In the genomic region with DNA sequence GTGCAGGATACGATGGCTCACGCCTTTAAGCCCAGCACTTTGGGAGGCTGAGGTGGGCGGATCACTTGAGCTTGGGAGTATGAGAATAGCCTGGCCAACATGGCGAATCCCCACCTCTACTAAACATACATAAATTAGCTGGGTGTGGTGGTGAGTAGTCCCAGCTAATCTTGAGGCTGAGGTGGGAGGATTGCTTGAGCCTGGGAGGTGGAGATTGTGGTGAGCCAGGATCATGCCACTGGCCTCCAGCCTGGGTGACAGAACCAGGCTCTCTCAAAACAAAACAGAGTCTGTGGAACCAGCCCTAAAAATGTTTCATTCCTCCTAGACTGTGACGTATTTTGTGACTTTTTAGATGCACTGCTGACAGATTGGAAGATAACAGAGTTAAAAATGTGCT, we compare ENCODE assay signal across 1 cellular context.
TF ChIP-seq lines count a peak whose summit lies in the region.

No MANE protein-coding gene starts in this region.

TF ChIP-seq in K562, 482 proteins besides CTCF, POLR2A, EP300 and RAD21:
- TF ChIP-seq, protein P1, sequence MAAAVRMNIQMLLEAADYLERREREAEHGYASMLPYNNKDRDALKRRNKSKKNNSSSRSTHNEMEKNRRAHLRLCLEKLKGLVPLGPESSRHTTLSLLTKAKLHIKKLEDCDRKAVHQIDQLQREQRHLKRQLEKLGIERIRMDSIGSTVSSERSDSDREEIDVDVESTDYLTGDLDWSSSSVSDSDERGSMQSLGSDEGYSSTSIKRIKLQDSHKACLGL (CRISPR knock-in tag; IDR thresholded peaks at IDR 0.05; ENCODE audit: borderline replicate concordance, poor library complexity, severe bottlenecking), result no peak
- TF ChIP-seq SREBF2 (CRISPR knock-in tag; IDR thresholded peaks at IDR 0.05), result no peak
- peak; percentile 21 for TF ChIP-seq MEIS2 (IDR thresholded peaks at IDR 0.05; ENCODE audit: partially characterized antibody)
- no peak for TF ChIP-seq CHD1 (IDR thresholded peaks at IDR 0.05; ENCODE audit: low read length)
- no peak for TF ChIP-seq CEBPG (CRISPR knock-in tag; IDR thresholded peaks at IDR 0.05)
- TF ChIP-seq CEBPG (tag; conservative IDR thresholded peaks at IDR 0.05 in 1 of 2, IDR thresholded peaks at IDR 0.05 in 1 of 2), result no peak
- no peak for TF ChIP-seq ZNF184 (CRISPR knock-in tag; IDR thresholded peaks at IDR 0.05)
- no peak for TF ChIP-seq ZNF436 (CRISPR knock-in tag; IDR thresholded peaks at IDR 0.05)
- no peak for TF ChIP-seq ZSCAN32 (CRISPR knock-in tag; IDR thresholded peaks at IDR 0.05)
- no peak for TF ChIP-seq CHD4 (IDR thresholded peaks at IDR 0.05; ENCODE audit: insufficient read depth, insufficient replicate concordance, low read depth, low read length, poor library complexity, severe bottlenecking)
- TF ChIP-seq ARID1B (IDR thresholded peaks at IDR 0.05), result peak; percentile 24; the same call in 1 of the 2 replicates
- no peak for TF ChIP-seq NR2C1 (IDR thresholded peaks at IDR 0.05)
- no peak for TF ChIP-seq NR2C1 (tag; IDR thresholded peaks at IDR 0.05)
- TF ChIP-seq TARDBP (IDR thresholded peaks at IDR 0.05), result no peak
- TF ChIP-seq, protein P2, sequence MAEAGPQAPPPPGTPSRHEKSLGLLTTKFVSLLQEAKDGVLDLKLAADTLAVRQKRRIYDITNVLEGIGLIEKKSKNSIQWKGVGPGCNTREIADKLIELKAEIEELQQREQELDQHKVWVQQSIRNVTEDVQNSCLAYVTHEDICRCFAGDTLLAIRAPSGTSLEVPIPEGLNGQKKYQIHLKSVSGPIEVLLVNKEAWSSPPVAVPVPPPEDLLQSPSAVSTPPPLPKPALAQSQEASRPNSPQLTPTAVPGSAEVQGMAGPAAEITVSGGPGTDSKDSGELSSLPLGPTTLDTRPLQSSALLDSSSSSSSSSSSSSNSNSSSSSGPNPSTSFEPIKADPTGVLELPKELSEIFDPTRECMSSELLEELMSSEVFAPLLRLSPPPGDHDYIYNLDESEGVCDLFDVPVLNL (CRISPR knock-in tag; IDR thresholded peaks at IDR 0.05; ENCODE audit: low read depth), result no peak
- peak; percentile 11; the same call in 1 of the 2 replicates for TF ChIP-seq EGR1 (conservative IDR thresholded peaks at IDR 0.05)
- TF ChIP-seq FOXK1 (CRISPR knock-in tag; IDR thresholded peaks at IDR 0.05; ENCODE audit: borderline replicate concordance), result no peak
- no peak for TF ChIP-seq SMAD4 (CRISPR knock-in tag; conservative IDR thresholded peaks at IDR 0.05)
- TF ChIP-seq, protein P3, sequence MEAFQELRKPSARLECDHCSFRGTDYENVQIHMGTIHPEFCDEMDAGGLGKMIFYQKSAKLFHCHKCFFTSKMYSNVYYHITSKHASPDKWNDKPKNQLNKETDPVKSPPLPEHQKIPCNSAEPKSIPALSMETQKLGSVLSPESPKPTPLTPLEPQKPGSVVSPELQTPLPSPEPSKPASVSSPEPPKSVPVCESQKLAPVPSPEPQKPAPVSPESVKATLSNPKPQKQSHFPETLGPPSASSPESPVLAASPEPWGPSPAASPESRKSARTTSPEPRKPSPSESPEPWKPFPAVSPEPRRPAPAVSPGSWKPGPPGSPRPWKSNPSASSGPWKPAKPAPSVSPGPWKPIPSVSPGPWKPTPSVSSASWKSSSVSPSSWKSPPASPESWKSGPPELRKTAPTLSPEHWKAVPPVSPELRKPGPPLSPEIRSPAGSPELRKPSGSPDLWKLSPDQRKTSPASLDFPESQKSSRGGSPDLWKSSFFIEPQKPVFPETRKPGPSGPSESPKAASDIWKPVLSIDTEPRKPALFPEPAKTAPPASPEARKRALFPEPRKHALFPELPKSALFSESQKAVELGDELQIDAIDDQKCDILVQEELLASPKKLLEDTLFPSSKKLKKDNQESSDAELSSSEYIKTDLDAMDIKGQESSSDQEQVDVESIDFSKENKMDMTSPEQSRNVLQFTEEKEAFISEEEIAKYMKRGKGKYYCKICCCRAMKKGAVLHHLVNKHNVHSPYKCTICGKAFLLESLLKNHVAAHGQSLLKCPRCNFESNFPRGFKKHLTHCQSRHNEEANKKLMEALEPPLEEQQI (IDR thresholded peaks at IDR 0.05), result no peak
- TF ChIP-seq, protein P4, sequence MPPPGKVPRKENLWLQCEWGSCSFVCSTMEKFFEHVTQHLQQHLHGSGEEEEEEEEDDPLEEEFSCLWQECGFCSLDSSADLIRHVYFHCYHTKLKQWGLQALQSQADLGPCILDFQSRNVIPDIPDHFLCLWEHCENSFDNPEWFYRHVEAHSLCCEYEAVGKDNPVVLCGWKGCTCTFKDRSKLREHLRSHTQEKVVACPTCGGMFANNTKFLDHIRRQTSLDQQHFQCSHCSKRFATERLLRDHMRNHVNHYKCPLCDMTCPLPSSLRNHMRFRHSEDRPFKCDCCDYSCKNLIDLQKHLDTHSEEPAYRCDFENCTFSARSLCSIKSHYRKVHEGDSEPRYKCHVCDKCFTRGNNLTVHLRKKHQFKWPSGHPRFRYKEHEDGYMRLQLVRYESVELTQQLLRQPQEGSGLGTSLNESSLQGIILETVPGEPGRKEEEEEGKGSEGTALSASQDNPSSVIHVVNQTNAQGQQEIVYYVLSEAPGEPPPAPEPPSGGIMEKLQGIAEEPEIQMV (tag; conservative IDR thresholded peaks at IDR 0.05; ENCODE audit: low read depth), result no peak
- TF ChIP-seq TAL1 (IDR thresholded peaks at IDR 0.05), result peak; percentile 18; the same call in 1 of the 2 replicates
- TF ChIP-seq CTBP1 (IDR thresholded peaks at IDR 0.05; ENCODE audit: borderline replicate concordance), result no peak
- no peak for TF ChIP-seq MYC (IDR thresholded peaks at IDR 0.05; ENCODE audit: low read depth, low read length)
- no peak for TF ChIP-seq MYC (CRISPR knock-in tag; IDR thresholded peaks at IDR 0.05; ENCODE audit: borderline replicate concordance, low read depth)
- TF ChIP-seq, protein P5, sequence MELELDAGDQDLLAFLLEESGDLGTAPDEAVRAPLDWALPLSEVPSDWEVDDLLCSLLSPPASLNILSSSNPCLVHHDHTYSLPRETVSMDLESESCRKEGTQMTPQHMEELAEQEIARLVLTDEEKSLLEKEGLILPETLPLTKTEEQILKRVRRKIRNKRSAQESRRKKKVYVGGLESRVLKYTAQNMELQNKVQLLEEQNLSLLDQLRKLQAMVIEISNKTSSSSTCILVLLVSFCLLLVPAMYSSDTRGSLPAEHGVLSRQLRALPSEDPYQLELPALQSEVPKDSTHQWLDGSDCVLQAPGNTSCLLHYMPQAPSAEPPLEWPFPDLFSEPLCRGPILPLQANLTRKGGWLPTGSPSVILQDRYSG (tag; conservative IDR thresholded peaks at IDR 0.05; ENCODE audit: low read depth), result no peak
- peak; percentile 45; the same call in 1 of the 2 replicates for TF ChIP-seq TCF3 (CRISPR knock-in tag; IDR thresholded peaks at IDR 0.05)
- TF ChIP-seq ZFP36 (IDR thresholded peaks at IDR 0.05; ENCODE audit: low read depth, low read length, partially characterized antibody), result no peak
- TF ChIP-seq, protein P6, sequence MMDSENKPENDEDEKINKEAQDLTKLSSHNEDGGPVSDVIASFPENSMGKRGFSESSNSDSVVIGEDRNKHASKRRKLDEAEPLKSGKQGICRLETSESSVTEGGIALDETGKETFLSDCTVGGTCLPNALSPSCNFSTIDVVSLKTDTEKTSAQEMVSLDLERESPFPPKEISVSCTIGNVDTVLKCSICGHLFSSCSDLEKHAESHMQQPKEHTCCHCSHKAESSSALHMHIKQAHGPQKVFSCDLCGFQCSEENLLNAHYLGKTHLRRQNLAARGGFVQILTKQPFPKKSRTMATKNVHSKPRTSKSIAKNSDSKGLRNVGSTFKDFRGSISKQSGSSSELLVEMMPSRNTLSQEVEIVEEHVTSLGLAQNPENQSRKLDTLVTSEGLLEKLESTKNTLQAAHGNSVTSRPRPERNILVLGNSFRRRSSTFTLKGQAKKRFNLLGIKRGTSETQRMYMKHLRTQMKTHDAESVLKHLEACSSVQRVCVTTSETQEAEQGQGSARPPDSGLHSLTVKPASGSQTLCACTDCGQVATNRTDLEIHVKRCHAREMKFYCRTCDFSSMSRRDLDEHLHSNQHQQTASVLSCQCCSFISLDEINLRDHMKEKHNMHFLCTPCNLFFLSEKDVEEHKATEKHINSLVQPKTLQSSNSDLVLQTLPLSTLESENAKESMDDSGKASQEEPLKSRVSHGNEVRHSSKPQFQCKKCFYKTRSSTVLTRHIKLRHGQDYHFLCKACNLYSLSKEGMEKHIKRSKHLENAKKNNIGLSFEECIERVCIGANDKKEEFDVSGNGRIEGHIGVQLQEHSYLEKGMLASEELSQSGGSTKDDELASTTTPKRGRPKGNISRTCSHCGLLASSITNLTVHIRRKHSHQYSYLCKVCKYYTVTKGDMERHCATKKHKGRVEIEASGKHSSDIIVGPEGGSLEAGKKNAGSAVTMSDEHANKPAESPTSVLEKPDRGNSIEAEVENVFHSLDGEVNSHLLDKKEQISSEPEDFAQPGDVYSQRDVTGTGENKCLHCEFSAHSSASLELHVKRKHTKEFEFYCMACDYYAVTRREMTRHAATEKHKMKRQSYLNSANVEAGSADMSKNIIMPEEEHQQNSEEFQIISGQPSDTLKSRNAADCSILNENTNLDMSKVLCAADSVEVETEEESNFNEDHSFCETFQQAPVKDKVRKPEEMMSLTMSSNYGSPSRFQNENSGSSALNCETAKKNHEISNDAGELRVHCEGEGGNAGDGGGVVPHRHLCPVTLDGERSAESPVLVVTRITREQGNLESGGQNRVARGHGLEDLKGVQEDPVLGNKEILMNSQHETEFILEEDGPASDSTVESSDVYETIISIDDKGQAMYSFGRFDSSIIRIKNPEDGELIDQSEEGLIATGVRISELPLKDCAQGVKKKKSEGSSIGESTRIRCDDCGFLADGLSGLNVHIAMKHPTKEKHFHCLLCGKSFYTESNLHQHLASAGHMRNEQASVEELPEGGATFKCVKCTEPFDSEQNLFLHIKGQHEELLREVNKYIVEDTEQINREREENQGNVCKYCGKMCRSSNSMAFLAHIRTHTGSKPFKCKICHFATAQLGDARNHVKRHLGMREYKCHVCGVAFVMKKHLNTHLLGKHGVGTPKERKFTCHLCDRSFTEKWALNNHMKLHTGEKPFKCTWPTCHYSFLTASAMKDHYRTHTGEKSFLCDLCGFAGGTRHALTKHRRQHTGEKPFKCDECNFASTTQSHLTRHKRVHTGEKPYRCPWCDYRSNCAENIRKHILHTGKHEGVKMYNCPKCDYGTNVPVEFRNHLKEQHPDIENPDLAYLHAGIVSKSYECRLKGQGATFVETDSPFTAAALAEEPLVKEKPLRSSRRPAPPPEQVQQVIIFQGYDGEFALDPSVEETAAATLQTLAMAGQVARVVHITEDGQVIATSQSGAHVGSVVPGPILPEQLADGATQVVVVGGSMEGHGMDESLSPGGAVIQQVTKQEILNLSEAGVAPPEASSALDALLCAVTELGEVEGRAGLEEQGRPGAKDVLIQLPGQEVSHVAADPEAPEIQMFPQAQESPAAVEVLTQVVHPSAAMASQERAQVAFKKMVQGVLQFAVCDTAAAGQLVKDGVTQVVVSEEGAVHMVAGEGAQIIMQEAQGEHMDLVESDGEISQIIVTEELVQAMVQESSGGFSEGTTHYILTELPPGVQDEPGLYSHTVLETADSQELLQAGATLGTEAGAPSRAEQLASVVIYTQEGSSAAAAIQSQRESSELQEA (IDR thresholded peaks at IDR 0.05; ENCODE audit: low read depth), result no peak
- peak; percentile 48 for TF ChIP-seq CBFA2T3 (IDR thresholded peaks at IDR 0.05)
- TF ChIP-seq, protein P7, sequence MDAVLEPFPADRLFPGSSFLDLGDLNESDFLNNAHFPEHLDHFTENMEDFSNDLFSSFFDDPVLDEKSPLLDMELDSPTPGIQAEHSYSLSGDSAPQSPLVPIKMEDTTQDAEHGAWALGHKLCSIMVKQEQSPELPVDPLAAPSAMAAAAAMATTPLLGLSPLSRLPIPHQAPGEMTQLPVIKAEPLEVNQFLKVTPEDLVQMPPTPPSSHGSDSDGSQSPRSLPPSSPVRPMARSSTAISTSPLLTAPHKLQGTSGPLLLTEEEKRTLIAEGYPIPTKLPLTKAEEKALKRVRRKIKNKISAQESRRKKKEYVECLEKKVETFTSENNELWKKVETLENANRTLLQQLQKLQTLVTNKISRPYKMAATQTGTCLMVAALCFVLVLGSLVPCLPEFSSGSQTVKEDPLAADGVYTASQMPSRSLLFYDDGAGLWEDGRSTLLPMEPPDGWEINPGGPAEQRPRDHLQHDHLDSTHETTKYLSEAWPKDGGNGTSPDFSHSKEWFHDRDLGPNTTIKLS (IDR thresholded peaks at IDR 0.05; ENCODE audit: borderline replicate concordance, low read depth), result no peak
- peak; percentile 15; the same call in 1 of the 2 replicates for TF ChIP-seq NCOR1 (IDR thresholded peaks at IDR 0.05)
- TF ChIP-seq, protein P8, sequence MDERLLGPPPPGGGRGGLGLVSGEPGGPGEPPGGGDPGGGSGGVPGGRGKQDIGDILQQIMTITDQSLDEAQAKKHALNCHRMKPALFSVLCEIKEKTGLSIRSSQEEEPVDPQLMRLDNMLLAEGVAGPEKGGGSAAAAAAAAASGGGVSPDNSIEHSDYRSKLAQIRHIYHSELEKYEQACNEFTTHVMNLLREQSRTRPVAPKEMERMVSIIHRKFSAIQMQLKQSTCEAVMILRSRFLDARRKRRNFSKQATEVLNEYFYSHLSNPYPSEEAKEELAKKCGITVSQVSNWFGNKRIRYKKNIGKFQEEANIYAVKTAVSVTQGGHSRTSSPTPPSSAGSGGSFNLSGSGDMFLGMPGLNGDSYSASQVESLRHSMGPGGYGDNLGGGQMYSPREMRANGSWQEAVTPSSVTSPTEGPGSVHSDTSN (CRISPR knock-in tag; IDR thresholded peaks at IDR 0.05; ENCODE audit: low read depth), result no peak
- TF ChIP-seq, protein P8 (tag; conservative IDR thresholded peaks at IDR 0.05; ENCODE audit: low read depth), result 0 out of 2 replicates have a peak, but pooled peaks have one; percentile 12
